In the genomic region with DNA sequence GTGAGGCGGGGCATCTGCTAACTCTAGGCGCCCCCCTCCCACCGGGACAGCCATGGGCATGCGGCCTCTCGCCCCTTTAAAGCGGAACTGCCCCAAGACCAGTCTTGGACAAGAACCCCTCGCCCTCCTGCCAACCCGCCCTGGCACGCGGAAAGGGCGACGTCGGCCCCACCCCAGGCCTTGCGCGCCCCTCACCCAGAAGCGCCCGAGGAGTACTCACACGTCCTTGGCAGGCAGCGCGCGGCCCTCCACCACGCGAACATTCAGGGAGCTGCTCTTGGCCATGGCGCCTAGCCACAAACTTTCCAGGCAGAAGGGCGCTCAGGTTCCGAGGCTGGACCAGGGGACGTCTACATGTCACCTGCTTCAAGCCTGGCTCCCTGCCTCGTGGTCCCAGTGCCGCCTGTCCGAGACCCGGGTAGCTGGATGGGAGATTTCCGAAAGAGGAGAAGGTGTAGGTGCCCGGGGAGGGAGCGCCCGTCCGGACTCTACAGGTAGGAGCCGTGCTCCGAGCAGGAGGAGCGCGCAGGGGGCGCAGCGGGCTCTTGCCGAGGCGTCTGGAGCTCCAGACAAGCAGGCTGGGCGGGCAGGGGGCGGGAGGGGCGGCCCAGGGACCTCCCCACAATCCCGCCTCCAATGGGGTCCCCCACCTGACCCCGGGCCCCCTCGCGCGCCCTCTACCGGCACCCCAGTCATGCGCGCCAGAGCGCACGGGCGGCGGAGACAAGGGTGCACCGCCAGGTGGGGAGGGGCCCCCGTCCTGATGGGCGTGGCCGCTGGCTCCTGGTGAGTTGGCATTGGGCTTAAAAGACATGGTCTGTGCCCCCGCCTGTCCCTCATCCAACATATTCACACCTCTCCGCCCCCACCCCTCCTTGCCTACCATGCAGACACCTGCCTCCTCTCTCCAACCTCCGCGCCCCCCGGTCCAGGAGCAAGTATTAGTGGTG, we compare ENCODE assay signal across 1 cellular context.
TF ChIP-seq lines count a peak whose summit lies in the region.

A gene with protein sequence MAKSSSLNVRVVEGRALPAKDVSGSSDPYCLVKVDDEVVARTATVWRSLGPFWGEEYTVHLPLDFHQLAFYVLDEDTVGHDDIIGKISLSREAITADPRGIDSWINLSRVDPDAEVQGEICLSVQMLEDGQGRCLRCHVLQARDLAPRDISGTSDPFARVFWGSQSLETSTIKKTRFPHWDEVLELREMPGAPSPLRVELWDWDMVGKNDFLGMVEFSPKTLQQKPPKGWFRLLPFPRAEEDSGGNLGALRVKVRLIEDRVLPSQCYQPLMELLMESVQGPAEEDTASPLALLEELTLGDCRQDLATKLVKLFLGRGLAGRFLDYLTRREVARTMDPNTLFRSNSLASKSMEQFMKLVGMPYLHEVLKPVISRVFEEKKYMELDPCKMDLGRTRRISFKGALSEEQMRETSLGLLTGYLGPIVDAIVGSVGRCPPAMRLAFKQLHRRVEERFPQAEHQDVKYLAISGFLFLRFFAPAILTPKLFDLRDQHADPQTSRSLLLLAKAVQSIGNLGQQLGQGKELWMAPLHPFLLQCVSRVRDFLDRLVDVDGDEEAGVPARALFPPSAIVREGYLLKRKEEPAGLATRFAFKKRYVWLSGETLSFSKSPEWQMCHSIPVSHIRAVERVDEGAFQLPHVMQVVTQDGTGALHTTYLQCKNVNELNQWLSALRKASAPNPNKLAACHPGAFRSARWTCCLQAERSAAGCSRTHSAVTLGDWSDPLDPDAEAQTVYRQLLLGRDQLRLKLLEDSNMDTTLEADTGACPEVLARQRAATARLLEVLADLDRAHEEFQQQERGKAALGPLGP (minus strand): TSS at position 584 of the 950 bp plus-strand sequence. CDS start 299 bp downstream, at position 285.

TF ChIP-seq in HepG2, 621 proteins besides CTCF, POLR2A, EP300 and RAD21 (continued from another document):
- TF ChIP-seq HNRNPLL (IDR thresholded peaks at IDR 0.05; ENCODE audit: low read depth, low read length, poor library complexity, severe bottlenecking): peak; percentile 23
